2 cellular contexts compared by ENCODE assay signal in the genomic region with DNA sequence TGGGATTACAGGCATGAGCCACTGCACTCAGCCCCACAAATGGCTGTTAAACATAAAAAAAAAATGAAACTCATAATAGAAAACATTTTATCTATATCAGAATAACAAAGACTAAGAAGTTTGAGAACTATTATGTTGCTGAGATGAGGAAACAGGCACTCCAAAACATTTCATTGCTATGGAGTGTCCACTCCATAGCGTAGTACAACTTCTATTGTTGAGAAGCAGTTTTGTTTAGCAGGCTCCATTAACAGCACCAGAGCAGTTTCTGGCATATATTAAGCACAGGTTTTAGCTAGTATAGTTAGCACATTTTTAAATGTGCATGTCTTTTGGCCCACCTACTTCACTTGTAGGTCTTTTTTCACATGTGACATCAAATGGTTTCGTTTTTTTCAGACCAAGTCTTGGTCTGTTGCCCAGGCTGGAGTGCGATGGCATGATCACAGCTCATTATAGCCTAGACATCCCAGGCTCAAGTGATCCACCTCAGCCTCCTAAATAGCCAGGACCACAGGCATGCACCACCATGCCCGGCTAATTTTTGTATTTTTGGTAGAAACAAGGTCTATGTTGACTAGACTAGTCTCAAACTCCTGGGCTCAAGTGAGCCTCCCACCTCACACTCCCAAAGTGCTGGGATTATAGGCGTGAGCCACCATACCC.
TF ChIP-seq lines count a peak whose summit lies in the region.

No MANE protein-coding gene starts in this region.

TF ChIP-seq in HepG2, 621 proteins besides CTCF, POLR2A, EP300 and RAD21:
- TF ChIP-seq ZNF572 (CRISPR knock-in tag; IDR thresholded peaks at IDR 0.05) (no peak), ZNF839 (CRISPR knock-in tag; IDR thresholded peaks at IDR 0.05; ENCODE audit: borderline replicate concordance) (no peak), KDM3A (CRISPR knock-in tag; IDR thresholded peaks at IDR 0.05; ENCODE audit: low read depth) (no peak), ZNF253 (CRISPR knock-in tag; IDR thresholded peaks at IDR 0.05; ENCODE audit: borderline replicate concordance) (no peak)

TF ChIP-seq in endothelial cell of umbilical vein, 7 proteins besides CTCF, POLR2A, EP300 and RAD21:
- TF ChIP-seq JUN (IDR thresholded peaks at IDR 0.05; ENCODE audit: borderline replicate concordance, insufficient read depth, insufficient read length, low read depth) (no peak), GATA2 (IDR thresholded peaks at IDR 0.05; ENCODE audit: insufficient read depth, insufficient read length, low read depth, low read length) (no peak), MYC (IDR thresholded peaks at IDR 0.05; ENCODE audit: low read depth, low read length) (no peak), EZH2 (IDR thresholded peaks at IDR 0.05; ENCODE audit: borderline replicate concordance, low read depth, low read length, severe bottlenecking) (no peak), POLR2AphosphoS5 (IDR thresholded peaks at IDR 0.05; ENCODE audit: insufficient read depth, low read depth, low read length) (no peak), FOS (IDR thresholded peaks at IDR 0.05; ENCODE audit: borderline replicate concordance, insufficient read depth, low read length) (no peak)
- TF ChIP-seq, protein P1, sequence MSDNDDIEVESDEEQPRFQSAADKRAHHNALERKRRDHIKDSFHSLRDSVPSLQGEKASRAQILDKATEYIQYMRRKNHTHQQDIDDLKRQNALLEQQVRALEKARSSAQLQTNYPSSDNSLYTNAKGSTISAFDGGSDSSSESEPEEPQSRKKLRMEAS (IDR thresholded peaks at IDR 0.05; ENCODE audit: insufficient read depth, insufficient read length) = no peak
